8 cellular contexts compared by ENCODE assay signal in the genomic region with DNA sequence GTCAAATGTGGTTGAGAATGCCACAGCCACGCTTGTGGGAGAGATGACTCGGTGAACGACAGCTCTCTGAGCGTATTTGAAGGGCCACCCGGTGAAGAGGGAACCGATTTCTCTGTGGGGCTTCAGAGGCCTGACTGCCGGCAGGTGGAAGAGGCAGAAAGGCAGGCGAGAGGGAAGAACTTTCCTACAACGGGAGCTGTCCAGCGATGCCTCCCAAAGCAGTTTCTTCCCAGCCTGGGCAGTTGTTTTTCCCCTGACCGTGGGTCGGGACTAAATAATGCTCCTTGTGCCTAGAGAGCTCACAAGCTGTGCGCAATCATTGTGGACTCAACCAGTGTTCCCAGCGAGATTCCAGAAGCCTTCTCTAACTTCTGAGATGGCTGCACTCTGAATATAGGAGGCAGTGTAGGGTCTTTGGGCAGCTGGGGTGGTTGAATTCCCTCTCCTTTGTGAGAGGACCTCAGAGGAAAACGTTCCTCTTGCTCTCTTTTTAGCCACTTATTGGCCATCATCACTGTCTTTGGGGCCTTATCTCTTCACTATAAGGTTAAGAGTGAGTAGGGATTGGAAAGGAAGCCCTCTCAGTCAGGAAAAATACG. TPM values are rescaled to one million over a fixed set of nuclear protein-coding genes. Genes with fewer than 3 reads are reported as not detected.
DNase-seq lines count a peak whose midpoint lies in the region; ATAC-seq and TF ChIP-seq lines count a peak whose summit lies in the region.

No MANE protein-coding gene starts in this region.

- H3K36me3 Mint-ChIP-seq in CD4-positive, CD25-positive, alpha-beta regulatory T cell, result no peaks in the 10 kb centered on the region
- no peaks in the 10 kb centered on the region for H3K36me3 Mint-ChIP-seq in MCF 10A (ENCODE audit: insufficient read depth, unreplicated experiment)

- BruUV-seq in MCF 10A (replicated peaks; lab: Mats Ljungman, UMichigan), result TSS peak; percentile 33

- H3K9me3 Mint-ChIP-seq in CD4-positive, CD25-positive, alpha-beta regulatory T cell, result no peaks in the 10 kb centered on the region
- H3K9me3 Mint-ChIP-seq in MCF 10A (ENCODE audit: unreplicated experiment), result no peaks in the 10 kb centered on the region

- peaks cover 7% of the 10 kb centered on the region for H3K27me3 ChIP-seq in CD4-positive, CD25-positive, alpha-beta regulatory T cell (ENCODE audit: control insufficient read depth, insufficient read depth, low read length)

- H3K27me3 Mint-ChIP-seq in CD4-positive, CD25-positive, alpha-beta regulatory T cell, result peaks cover 6% of the 10 kb centered on the region
- H3K27me3 Mint-ChIP-seq in MCF 10A (ENCODE audit: insufficient read depth, unreplicated experiment), result peaks cover 13% of the 10 kb centered on the region

- intact Hi-C loops in MCF 10A (cut with micrococcal nuclease), result no loop called here

- ATAC-seq in CD4-positive, CD25-positive, alpha-beta regulatory T cell (ENCODE audit: low read depth in 2 of 2), result no peak
- ATAC-seq in GM19452 (IDR thresholded peaks at IDR 0.05; ENCODE audit: unreplicated experiment), result peak; percentile 0

- POLR2A ChIA-PET in MCF 10A (lab: Yijun Ruan, JAX), result interaction anchor here (0.7 to 2.1 kb wide), 9 partner anchors 12 to 76 kb away, joined by 3 to 7 read pairs (median 4); no protein-coding TSS in a partner anchor

- peak overlapping the region; percentile 96 to 99 (median 97) for H3K4me3 Mint-ChIP-seq in CD4-positive, CD25-positive, alpha-beta regulatory T cell
- peak overlapping the region; percentile 85 for H3K4me3 Mint-ChIP-seq in MCF 10A (ENCODE audit: unreplicated experiment)

- no peak for TF ChIP-seq CTCF in MCF 10A (IDR thresholded peaks at IDR 0.05; ENCODE audit: unreplicated experiment)

- no peak for DNase-seq in CD4-positive, CD25-positive, alpha-beta regulatory T cell
- DNase-seq in NCI-H146 (lab: John Stamatoyannopoulos, UW) (peak; percentile 70), MCF 10A (ENCODE audit: unreplicated experiment) (peak; percentile 33), iPS-NIHi7 (ENCODE audit: extremely low spot score) (peak; percentile 78), GF-D8 (lab: John Stamatoyannopoulos, UW) (no peak), ureter (ENCODE audit: low spot score) (no peak)

- H3K4me1 ChIP-seq in CD4-positive, CD25-positive, alpha-beta regulatory T cell (ENCODE audit: control insufficient read depth, insufficient read depth, low read length, poor library complexity, severe bottlenecking), result peaks cover 43% of the 10 kb centered on the region

- peak overlapping the region; percentile 98 for H3K27ac ChIP-seq in CD4-positive, CD25-positive, alpha-beta regulatory T cell (ENCODE audit: insufficient read depth, low read length, poor library complexity, severe bottlenecking)
- peak overlapping the region in 20 of 21 experiments; percentile 15 to 98 (median 88) for H3K27ac ChIP-seq in skin epidermis

- peaks cover 20 to 54% (median 41%) of the 10 kb centered on the region in 4 donors for H3K4me1 Mint-ChIP-seq in CD4-positive, CD25-positive, alpha-beta regulatory T cell
- peaks cover 7% of the 10 kb centered on the region for H3K4me1 Mint-ChIP-seq in MCF 10A (ENCODE audit: insufficient read depth, unreplicated experiment)

- no peaks in the 10 kb centered on the region for H3K9me3 ChIP-seq in CD4-positive, CD25-positive, alpha-beta regulatory T cell (ENCODE audit: control insufficient read depth in 2 of 2, low read length in 2 of 2)

- CTCF ChIA-PET in MCF 10A (lab: Yijun Ruan, JAX), result interaction anchor here (0.7 to 1.6 kb wide), 8 partner anchors 9 to 1553 kb away, joined by 3 to 7 read pairs (median 3); no protein-coding TSS in a partner anchor

- no peaks in the 10 kb centered on the region for H3K36me3 ChIP-seq in CD4-positive, CD25-positive, alpha-beta regulatory T cell (ENCODE audit: control insufficient read depth, insufficient read depth, low read length)

- peak overlapping the region; percentile 85 for H3K4me3 ChIP-seq in CD4-positive, CD25-positive, alpha-beta regulatory T cell (ENCODE audit: low read depth, low read length)
- H3K4me3 ChIP-seq in skin epidermis, result peak overlapping the region; percentile 54 to 94 (median 88)

- peak overlapping the region; percentile 99 for H3K27ac Mint-ChIP-seq in CD4-positive, CD25-positive, alpha-beta regulatory T cell
- H3K27ac Mint-ChIP-seq in MCF 10A (ENCODE audit: low read depth, unreplicated experiment), result peak overlapping the region; percentile 95

RNA-seq across cellular contexts. Expression of gene SEC11C, which starts 0.7 kb away (rescaled TPM):
- 80.4 TPM for total RNA-seq in CD4-positive, CD25-positive, alpha-beta regulatory T cell
- 100 to 1,000 TPM; 180 to 279 (median 231) TPM for polyA plus RNA-seq in CD4-positive, CD25-positive, alpha-beta regulatory T cell
- total RNA-seq in MCF 10A (2022) (168 and 272 TPM in 2 replicates), ureter (55.3 TPM)

Comparison
In these comparisons a context has a peak if more than half of its experiments do, and no peak if none do; other contexts are left out.
1. DNase-seq: peak in NCI-H146 (single experiment), MCF 10A (single experiment) and iPS-NIHi7 (single experiment); none in CD4-positive, CD25-positive, alpha-beta regulatory T cell (0 of 3), GF-D8 (single experiment) and ureter (single experiment).